ENCODE assay signal across 8 cellular contexts in the genomic region with DNA sequence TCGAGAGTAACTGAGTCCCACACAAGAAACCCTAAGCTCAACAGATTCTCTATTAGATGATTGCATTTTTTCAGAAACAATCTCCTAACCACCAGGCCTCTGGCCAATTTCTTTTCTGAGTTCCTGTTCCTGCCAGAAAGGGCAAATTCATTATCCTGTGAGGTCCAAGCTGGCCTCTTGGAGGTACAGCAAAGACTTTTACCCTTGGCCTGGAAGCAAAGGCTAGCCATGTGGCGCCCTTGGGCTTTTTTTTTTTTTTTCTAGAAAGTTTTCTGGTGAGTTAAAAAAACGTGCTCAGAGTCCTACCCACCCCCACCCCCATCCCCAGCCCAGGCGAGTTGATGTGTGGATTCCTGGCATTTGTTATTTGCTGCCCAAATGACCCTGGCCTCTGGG. TPM values are rescaled to one million over a fixed set of nuclear protein-coding genes. Genes with fewer than 3 reads are reported as not detected.
A peak's percentile ranks its signal among the peaks of the same experiment; 100 is the strongest.
DNase-seq lines count a peak whose midpoint lies in the region; ATAC-seq, FAIRE-seq and TF ChIP-seq lines count a peak whose summit lies in the region.

No MANE protein-coding gene starts in this region.

- peaks cover 0 to 7% (median 3%) of the 10 kb centered on the region in 7 donors for H3K9me3 Mint-ChIP-seq in CD4-positive, CD25-positive, alpha-beta regulatory T cell
- peaks cover 27% of the 10 kb centered on the region for H3K9me3 Mint-ChIP-seq in GM23338
- no peaks in the 10 kb centered on the region for H3K9me3 Mint-ChIP-seq in stimulated activated memory B cell treated with anti-CD40 and anti-IgM and Interleukin-4, amounts not matched to agents 10 μg/mL and 1 μg/mL and 100 μg/mL, for 72 hours

- no peak for TF ChIP-seq POLR2A in breast epithelium (IDR thresholded peaks at IDR 0.05)

- peak overlapping the region; percentile 96 to 98 (median 96) for H3K27ac Mint-ChIP-seq in CD4-positive, CD25-positive, alpha-beta regulatory T cell
- peak overlapping the region; percentile 99 for H3K27ac Mint-ChIP-seq in GM23338
- peak overlapping the region; percentile 98 for H3K27ac Mint-ChIP-seq in stimulated activated memory B cell treated with anti-CD40 and anti-IgM and Interleukin-4, amounts not matched to agents 10 μg/mL and 1 μg/mL and 100 μg/mL, for 72 hours

- intact Hi-C loops in breast epithelium (cut with DNase I; ENCODE audit: low total_unique reads) (no loop called here), kidney (cut with DNase I) (no loop called here)

- no peaks in the 10 kb centered on the region for H3K36me3 Mint-ChIP-seq in CD4-positive, CD25-positive, alpha-beta regulatory T cell
- peaks cover 20% of the 10 kb centered on the region for H3K36me3 Mint-ChIP-seq in GM23338 (ENCODE audit: low read depth)
- peaks cover 5% of the 10 kb centered on the region for H3K36me3 Mint-ChIP-seq in stimulated activated memory B cell treated with anti-CD40 and anti-IgM and Interleukin-4, amounts not matched to agents 10 μg/mL and 1 μg/mL and 100 μg/mL, for 72 hours

- no peak for FAIRE-seq in kidney (lab: Jason Lieb, UNC)

- no peak overlapping the region for H2AFZ ChIP-seq in GM23338

- no peaks in the 10 kb centered on the region for H3K36me3 ChIP-seq in CD4-positive, CD25-positive, alpha-beta regulatory T cell (ENCODE audit: control insufficient read depth, insufficient read depth, low read length)
- H3K36me3 ChIP-seq in GM23338 (ENCODE audit: insufficient read depth), result no peaks in the 10 kb centered on the region
- H3K36me3 ChIP-seq in breast epithelium, result no peaks in the 10 kb centered on the region
- no peaks in the 10 kb centered on the region for H3K36me3 ChIP-seq in kidney (ENCODE audit: control insufficient read depth in 1 of 2, insufficient read depth in 2 of 2, low read length in 2 of 2)

- H3K9ac ChIP-seq in kidney (ENCODE audit: low read length in 2 of 2), result peak overlapping the region in 1 of 2 donors; percentile 73

- H3K4me3 ChIP-seq in CD4-positive, CD25-positive, alpha-beta regulatory T cell (ENCODE audit: low read depth, low read length), result peak overlapping the region; percentile 75
- no peak overlapping the region for H3K4me3 ChIP-seq in GM23338
- H3K4me3 ChIP-seq in breast epithelium, result peak overlapping the region; percentile 9 to 50 (median 33)
- peak overlapping the region in 1 of 2 donors; percentile 47 for H3K4me3 ChIP-seq in kidney (ENCODE audit: low read length in 2 of 2)

- H4K20me1 ChIP-seq in GM23338 (replicated peaks; ENCODE audit: insufficient read depth), result no peaks in the 10 kb centered on the region

- no peaks in the 10 kb centered on the region for H3K9me3 ChIP-seq in CD4-positive, CD25-positive, alpha-beta regulatory T cell (ENCODE audit: control insufficient read depth in 2 of 2, low read length in 2 of 2)
- H3K9me3 ChIP-seq in breast epithelium (no peaks in the 10 kb centered on the region), kidney (ENCODE audit: control insufficient read depth in 1 of 2, low read length in 2 of 2) (no peaks in the 10 kb centered on the region)

- peak overlapping the region; percentile 83 to 88 (median 86) for H3K4me3 Mint-ChIP-seq in CD4-positive, CD25-positive, alpha-beta regulatory T cell
- H3K4me3 Mint-ChIP-seq in GM23338, result peak overlapping the region; percentile 61; the same call in 1 of the 3 replicates
- no peak overlapping the region for H3K4me3 Mint-ChIP-seq in stimulated activated memory B cell treated with anti-CD40 and anti-IgM and Interleukin-4, amounts not matched to agents 10 μg/mL and 1 μg/mL and 100 μg/mL, for 72 hours

- ATAC-seq in CD4-positive, CD25-positive, alpha-beta regulatory T cell (ENCODE audit: low read depth in 2 of 2), result no peak
- peak; percentile 67 for ATAC-seq in GM23338
- peak; percentile 56 for ATAC-seq in stimulated activated memory B cell treated with anti-CD40 and anti-IgM and Interleukin-4, amounts not matched to agents 10 μg/mL and 1 μg/mL and 100 μg/mL, for 72 hours

- H3K4me1 Mint-ChIP-seq in CD4-positive, CD25-positive, alpha-beta regulatory T cell, result peaks cover 13 to 23% (median 18%) of the 10 kb centered on the region in 4 donors
- H3K4me1 Mint-ChIP-seq in GM23338, result peaks cover 40% of the 10 kb centered on the region
- peaks cover 18% of the 10 kb centered on the region for H3K4me1 Mint-ChIP-seq in stimulated activated memory B cell treated with anti-CD40 and anti-IgM and Interleukin-4, amounts not matched to agents 10 μg/mL and 1 μg/mL and 100 μg/mL, for 72 hours

- DNase-seq in CD4-positive, CD25-positive, alpha-beta regulatory T cell, result peak in 1 of 3 donors; percentile 18
- DNase-seq in GM23338 (ENCODE audit: low spot score) (peak; percentile 92), NOMO-1 treated with dmso at 0.1 percent for 144 hours (lab: John Stamatoyannopoulos, UW; ENCODE audit: unreplicated experiment) (peak; percentile 13), breast epithelium (ENCODE audit: low spot score in 2 of 2) (peak in 1 of 2 donors; percentile 30), kidney (peak; percentile 75), NCI-H1105 treated with DMSO at 0.1 percent for 48 hours (lab: John Stamatoyannopoulos, UW) (no peak)
- no peak for DNase-seq in activated effector memory CD4-positive, alpha-beta T cell treated with Interleukin-2 at 50 U/mL for 16 hours

- H3K4me1 ChIP-seq in CD4-positive, CD25-positive, alpha-beta regulatory T cell (ENCODE audit: control insufficient read depth, insufficient read depth, low read length, poor library complexity, severe bottlenecking), result peaks cover 19% of the 10 kb centered on the region
- peaks cover 33% of the 10 kb centered on the region for H3K4me1 ChIP-seq in GM23338 (ENCODE audit: insufficient read depth)
- H3K4me1 ChIP-seq in breast epithelium, result peaks cover 6 to 7% of the 10 kb centered on the region in 2 donors
- peaks cover 9 to 18% of the 10 kb centered on the region in 2 donors for H3K4me1 ChIP-seq in kidney (ENCODE audit: control insufficient read depth in 1 of 2, insufficient read depth in 1 of 2, low read depth in 1 of 2, low read length in 2 of 2)

- H3K27ac ChIP-seq in CD4-positive, CD25-positive, alpha-beta regulatory T cell (ENCODE audit: insufficient read depth, low read length, poor library complexity, severe bottlenecking), result peak overlapping the region; percentile 66
- peak overlapping the region; percentile 99 for H3K27ac ChIP-seq in GM23338 (ENCODE audit: low read depth)
- H3K27ac ChIP-seq in breast epithelium, result peak overlapping the region; percentile 91 to 95
- H3K27ac ChIP-seq in kidney (ENCODE audit: low read depth in 2 of 2, low read length in 2 of 2), result peak overlapping the region; percentile 91 to 92

- H3K9me2 ChIP-seq in GM23338 (ENCODE audit: insufficient read depth), result no peaks in the 10 kb centered on the region

- no peaks in the 10 kb centered on the region for H3K27me3 Mint-ChIP-seq in CD4-positive, CD25-positive, alpha-beta regulatory T cell
- peaks cover 32% of the 10 kb centered on the region for H3K27me3 Mint-ChIP-seq in GM23338 (ENCODE audit: insufficient read depth, low read depth, poor library complexity)
- H3K27me3 Mint-ChIP-seq in stimulated activated memory B cell treated with anti-CD40 and anti-IgM and Interleukin-4, amounts not matched to agents 10 μg/mL and 1 μg/mL and 100 μg/mL, for 72 hours, result no peaks in the 10 kb centered on the region

- peaks cover 9% of the 10 kb centered on the region; the same call in 1 of the 2 replicates for H3F3A ChIP-seq in GM23338 (replicated peaks; ENCODE audit: low read depth)

- H3K79me2 ChIP-seq in GM23338 (replicated peaks; ENCODE audit: insufficient read depth), result no peaks in the 10 kb centered on the region

- TF ChIP-seq CTCF in GM23338 (conservative IDR thresholded peaks at IDR 0.05; ENCODE audit: low read depth in 2 of 2) (no peak), breast epithelium (IDR thresholded peaks at IDR 0.05) (no peak), kidney (IDR thresholded peaks at IDR 0.05; ENCODE audit: borderline replicate concordance, extremely low read depth, insufficient read depth) (no peak)

- no peaks in the 10 kb centered on the region for H3K27me3 ChIP-seq in CD4-positive, CD25-positive, alpha-beta regulatory T cell (ENCODE audit: control insufficient read depth, insufficient read depth, low read length)
- no peaks in the 10 kb centered on the region for H3K27me3 ChIP-seq in GM23338 (ENCODE audit: insufficient read depth)
- H3K27me3 ChIP-seq in breast epithelium, result no peaks in the 10 kb centered on the region

- H3K4me2 ChIP-seq in GM23338, result peak overlapping the region; percentile 36

TF ChIP-seq in GM23338, 12 proteins besides CTCF, POLR2A, EP300 and RAD21 (continues in another document):
- TF ChIP-seq STAT1 (IDR thresholded peaks at IDR 0.05; ENCODE audit: unreplicated experiment), result no peak
- no peak for TF ChIP-seq ZNF114 (CRISPR knock-in tag; IDR thresholded peaks at IDR 0.05)
- no peak for TF ChIP-seq EZH2phosphoT487 (IDR thresholded peaks at IDR 0.05; ENCODE audit: unreplicated experiment)
- no peak for TF ChIP-seq NANOG (IDR thresholded peaks at IDR 0.05; ENCODE audit: borderline replicate concordance)
- no peak for TF ChIP-seq ZNF331 (CRISPR knock-in tag; IDR thresholded peaks at IDR 0.05; ENCODE audit: low read depth)

RNA-seq across cellular contexts. Expression of a gene that starts 59.0 kb away (rescaled TPM):
- 10,044 TPM for total RNA-seq in CD4-positive, CD25-positive, alpha-beta regulatory T cell
- over 10,000 TPM in 2 of 4 donors, 1,000 to 10,000 TPM in 2; 6,574 to 12,846 (median 10,671) TPM for polyA plus RNA-seq in CD4-positive, CD25-positive, alpha-beta regulatory T cell
- 12,342 and 13,362 TPM in 2 replicates for total RNA-seq in GM23338 (2014; rRNA removed; shearing (Covaris generic))
- polyA plus RNA-seq in GM23338 (2016; fragmentation: Nextera tagmentation; extraction: Ambion mirVana) (7,677 and 8,712 TPM in 2 replicates), kidney (ENCODE audit: insufficient read depth, low read depth, low replicate concordance) (9,725 TPM)
- total RNA-seq in breast epithelium (over 10,000 TPM; 12,629 to 16,405 (median 13,038) TPM), kidney (10,277 TPM)

Comparison
In these comparisons a context has a peak if more than half of its experiments do, and no peak if none do; other contexts are left out.
1. ATAC-seq: peak in GM23338 (single experiment) and stimulated activated memory B cell treated with anti-CD40 and anti-IgM and Interleukin-4, amounts not matched to agents 10 μg/mL and 1 μg/mL and 100 μg/mL, for 72 hours (single experiment); none in CD4-positive, CD25-positive, alpha-beta regulatory T cell (0 of 2).
2. DNase-seq: peak in GM23338 (single experiment), NOMO-1 treated with dmso at 0.1 percent for 144 hours (single experiment) and kidney (single experiment); none in NCI-H1105 treated with DMSO at 0.1 percent for 48 hours (single experiment) and activated effector memory CD4-positive, alpha-beta T cell treated with Interleukin-2 at 50 U/mL for 16 hours (single experiment).
3. Peak in every context shown above with its lines, with median percentiles within 50 percentile points of each other: H3K27ac ChIP-seq and H3K27ac Mint-ChIP-seq.